In genomic region chr2:68993660-68994059, GRCh38 we compare ENCODE assay signal across 23 cellular contexts.
"Had no signal": no experiment of that assay in that cellular context is flagged by ENCODE, and none has a peak within 500 bp of the region (broad histone marks: within the 10 kb centered on the region; RNA-seq: fewer than 3 reads in every experiment).

No MANE protein-coding gene starts in this region.

- DNase-seq: activated CD4-positive, alpha-beta T cell treated with anti-CD3 and anti-CD28 coated beads, Interleukin-2, amount 50 U/mL, for 4 hours; activated CD8-positive, alpha-beta memory T cell treated with anti-CD3 and anti-CD28 coated beads for 24 hours; activated CD8-positive, alpha-beta memory T cell treated with anti-CD3 and anti-CD28 coated beads, Interleukin-2, amount 50 U/mL, for 4 hours; activated naive CD4-positive, alpha-beta T cell; activated naive CD8-positive, alpha-beta T cell treated with anti-CD3 and anti-CD28 coated beads for 36 hours; activated T-cell treated with anti-CD3 and anti-CD28 coated beads, Interleukin-2, amount 50 U/mL, for 24 hours; dorsolateral prefrontal cortex; effector memory CD8-positive, alpha-beta T cell; esophagus squamous epithelium; head of caudate nucleus; hypothalamus; nephron progenitor cell; nucleus accumbens; spleen; stimulated activated CD4-positive, alpha-beta T cell treated with anti-CD3 and anti-CD28 coated beads, Interleukin-4, amount 100 ng/mL, for 1 hour; stimulated activated naive CD4-positive, alpha-beta T cell; T1000; upper lobe of left lung had no signal

- H3K27ac ChIP-seq: dorsolateral prefrontal cortex, esophagus squamous epithelium, gastroesophageal sphincter, parathyroid adenoma, spleen, thoracic aorta, upper lobe of left lung had no signal

- ATAC-seq: activated T-helper 17 cell treated with anti-CD3 and anti-CD28 coated beads, Interleukin-2, amount 50 U/mL, for 72 hours; effector memory CD8-positive, alpha-beta T cell; gastroesophageal sphincter; WTC11 had no signal
